Comparison of ENCODE assay signal across 28 cellular contexts in the genomic region with DNA sequence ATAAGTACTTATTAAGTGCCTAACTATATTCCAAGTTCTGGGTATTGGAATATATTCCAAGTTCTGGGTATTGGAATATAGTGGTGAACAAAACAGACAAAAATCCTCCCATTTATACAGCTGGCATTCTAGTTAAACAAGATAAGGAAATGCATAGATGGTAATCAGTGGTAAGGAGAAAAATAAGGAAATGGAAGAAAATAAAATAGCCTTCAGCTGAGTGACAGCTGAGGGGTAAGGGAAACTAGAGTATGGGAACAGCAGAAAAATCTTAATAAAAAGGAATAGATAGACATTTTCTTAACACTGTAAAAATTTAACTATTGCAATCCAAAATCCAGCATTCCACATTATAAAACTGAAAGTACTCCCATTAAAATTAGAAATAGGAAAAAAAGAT. TPM values are rescaled to one million over a fixed set of nuclear protein-coding genes. Genes with fewer than 3 reads are reported as not detected.
"Had no signal": no experiment of that assay in that cellular context is flagged by ENCODE, and none has a peak within 500 bp of the region (broad histone marks: within the 10 kb centered on the region; RNA-seq: fewer than 3 reads in every experiment).

No MANE protein-coding gene starts in this region.

- H3K4me1 ChIP-seq: Peyer's patch, SJSA1 had no signal

- DNase-seq: activated CD4-positive, alpha-beta T cell treated with anti-CD3 and anti-CD28 coated beads for 48 hours; activated CD4-positive, alpha-beta T cell treated with anti-CD3 and anti-CD28 coated beads, Interleukin-2, amount 50 U/mL, for 4 hours; activated CD4-positive, CD25-positive, alpha-beta regulatory T cell treated with anti-CD3 and anti-CD28 coated beads, Interleukin-2, amount 50 U/mL, for 72 hours; activated CD8-positive, alpha-beta memory T cell treated with anti-CD3 and anti-CD28 coated beads, Interleukin-2, amount 50 U/mL, for 48 hours; activated CD8-positive, alpha-beta T cell treated with anti-CD3 and anti-CD28 coated beads, Interleukin-2, amount 10 ng/mL, durations not matched to agents 7 days and 5 days; activated effector memory CD4-positive, alpha-beta T cell treated with Interleukin-2 at 50 U/mL for 16 hours; activated naive CD4-positive, alpha-beta T cell; activated T-cell treated with anti-CD3 and anti-CD28 coated beads, Interleukin-2, amount 50 U/mL, for 1 hour; aorta; central memory CD4-positive, alpha-beta T cell; Karpas-422; MM.1S; NCI-H1105; NCI-H146; NCI-H187 treated with DMSO at 0.1 percent for 48 hours; NCI-H2081 treated with DMSO at 0.1 percent for 48 hours; NCI-H226; NCI-H510A; NCI-H526 treated with DMSO at 0.1 percent for 48 hours; NCI-H82; Peyer's patch; SHP77; T-helper 17 cell; T-helper 9 cell had no signal

- H3K27ac Mint-ChIP-seq: activated CD8-positive, alpha-beta T cell treated with anti-CD3 and anti-CD28 coated beads, Interleukin-2, amount 10 ng/mL, durations not matched to agents 7 days and 5 days; activated naive CD4-positive, alpha-beta T cell treated with anti-CD3 and anti-CD28 coated beads, Interleukin-2, amount 50 U/mL, for 24 hours; T-helper 17 cell had no signal

- H3K36me3 ChIP-seq: Peyer's patch, SJSA1 had no signal

- H3K4me3 Mint-ChIP-seq: activated CD8-positive, alpha-beta T cell treated with anti-CD3 and anti-CD28 coated beads, Interleukin-2, amount 10 ng/mL, durations not matched to agents 7 days and 5 days; activated naive CD4-positive, alpha-beta T cell treated with anti-CD3 and anti-CD28 coated beads, Interleukin-2, amount 50 U/mL, for 24 hours; T-helper 17 cell had no signal

- H3K9me3 ChIP-seq: Peyer's patch, SJSA1 had no signal

- ATAC-seq: activated CD8-positive, alpha-beta T cell treated with anti-CD3 and anti-CD28 coated beads, Interleukin-2, amount 10 ng/mL, durations not matched to agents 7 days and 5 days; T-helper 17 cell had no signal

- H3K4me3 ChIP-seq: Peyer's patch, SJSA1 had no signal

- H3K4me1 Mint-ChIP-seq: T-helper 17 cell had no signal

RNA-seq across cellular contexts. Expression of gene WFDC10A, which starts 17.2 kb away (rescaled TPM):
- total RNA-seq: activated CD8-positive, alpha-beta T cell treated with anti-CD3 and anti-CD28 coated beads, Interleukin-2, amount 10 ng/mL, durations not matched to agents 7 days and 5 days; aorta; bronchial epithelial cell; chondrocyte; Peyer's patch; SJSA1; T-helper 17 cell had no signal

RNA-seq across cellular contexts. Expression of gene WFDC9, which starts 18.8 kb away (rescaled TPM):
- total RNA-seq: activated CD8-positive, alpha-beta T cell treated with anti-CD3 and anti-CD28 coated beads, Interleukin-2, amount 10 ng/mL, durations not matched to agents 7 days and 5 days; aorta; bronchial epithelial cell; chondrocyte; Peyer's patch; SJSA1; T-helper 17 cell had no signal

RNA-seq across cellular contexts. Expression of gene WFDC8, which starts 33.2 kb away (rescaled TPM):
- total RNA-seq: activated CD8-positive, alpha-beta T cell treated with anti-CD3 and anti-CD28 coated beads, Interleukin-2, amount 10 ng/mL, durations not matched to agents 7 days and 5 days; aorta; bronchial epithelial cell; chondrocyte; Peyer's patch; SJSA1; T-helper 17 cell had no signal

RNA-seq across cellular contexts. Expression of gene WFDC11, which starts 57.7 kb away (rescaled TPM):
- total RNA-seq: activated CD8-positive, alpha-beta T cell treated with anti-CD3 and anti-CD28 coated beads, Interleukin-2, amount 10 ng/mL, durations not matched to agents 7 days and 5 days; aorta; bronchial epithelial cell; chondrocyte; Peyer's patch; SJSA1; T-helper 17 cell had no signal
